17 cellular contexts compared by ENCODE assay signal in the genomic region with DNA sequence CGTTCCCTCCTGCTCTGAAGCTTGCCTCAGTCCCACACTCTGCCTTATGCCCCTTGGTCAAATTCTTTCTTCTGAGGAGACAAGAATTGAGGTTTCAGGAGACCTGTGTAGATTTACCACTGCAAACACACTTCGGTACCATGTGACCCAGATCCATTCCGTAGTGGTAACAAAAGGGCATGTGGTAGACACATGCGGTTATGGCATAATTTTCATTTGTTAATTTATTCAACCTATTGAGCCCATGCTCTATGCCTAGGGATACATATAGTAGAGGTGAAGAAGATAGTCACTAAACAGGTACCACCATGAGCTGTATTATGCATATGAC.
DNase-seq lines count a peak whose midpoint lies in the region; ATAC-seq, FAIRE-seq and TF ChIP-seq lines count a peak whose summit lies in the region.
"Had no signal": no experiment of that assay in that cellular context is flagged by ENCODE, and none has a peak within 500 bp of the region (broad histone marks: within the 10 kb centered on the region; RNA-seq: fewer than 3 reads in every experiment).

No MANE protein-coding gene starts in this region.

- H3K27me3 ChIP-seq in endodermal cell (ENCODE audit: control insufficient read depth, insufficient read depth, low read length, poor library complexity, severe bottlenecking) = no peaks in the 10 kb centered on the region
- H3K27me3 ChIP-seq in body of pancreas = no peaks in the 10 kb centered on the region
- H3K27me3 ChIP-seq in small intestine (ENCODE audit: control insufficient read depth in 2 of 2, insufficient read depth in 2 of 2, low read length in 2 of 2) = no peaks in the 10 kb centered on the region

- no peaks in the 10 kb centered on the region for H3K9me3 Mint-ChIP-seq in endodermal cell

- peaks cover 51% of the 10 kb centered on the region for H3K4me1 Mint-ChIP-seq in endodermal cell
- H3K4me1 Mint-ChIP-seq: IgD-negative memory B cell had no signal

- TF ChIP-seq POLR2A in body of pancreas (IDR thresholded peaks at IDR 0.05) = no peak

- ATAC-seq in sciatic nerve = peak; percentile 18
- no peak for ATAC-seq in body of pancreas
- ATAC-seq: Panc1, Right ventricle myocardium inferior had no signal

- TF ChIP-seq CTCF in endodermal cell (conservative IDR thresholded peaks at IDR 0.05) (no peak), body of pancreas (IDR thresholded peaks at IDR 0.05) (no peak), GM10266 (IDR thresholded peaks at IDR 0.05; ENCODE audit: control insufficient read depth, insufficient read depth, low read depth, missing control alignments) (no peak)

- H3K27ac ChIP-seq in endodermal cell (ENCODE audit: low read depth, low read length) = peak overlapping the region; percentile 27
- H3K27ac ChIP-seq in body of pancreas = no peak overlapping the region
- H3K27ac ChIP-seq in small intestine (ENCODE audit: low read depth in 1 of 2, low read length in 1 of 2) = no peak overlapping the region
- H3K27ac ChIP-seq: GM23248 had no signal

- H3K4me3 Mint-ChIP-seq in endodermal cell = no peak overlapping the region
- H3K4me3 Mint-ChIP-seq: IgD-negative memory B cell had no signal

- intact Hi-C loops in sciatic nerve (cut with DNase I) (no loop called here), body of pancreas (cut with DNase I) (no loop called here)

- H3K9ac ChIP-seq in endodermal cell (ENCODE audit: extremely low read depth, low read length, poor library complexity, severe bottlenecking) = no peak overlapping the region
- H3K9ac ChIP-seq: GM23248 had no signal

- no peaks in the 10 kb centered on the region for H3K27me3 Mint-ChIP-seq in endodermal cell (ENCODE audit: insufficient read depth)
- H3K27me3 Mint-ChIP-seq: IgD-negative memory B cell had no signal

- DNase-seq in NCI-H2029 treated with DMSO at 0.1 percent for 48 hours (lab: John Stamatoyannopoulos, UW) (peak; percentile 15), NCI-H2029 (lab: John Stamatoyannopoulos, UW) (no peak), NCI-H748 (lab: John Stamatoyannopoulos, UW; ENCODE audit: unreplicated experiment) (peak; percentile 82), endodermal cell (no peak), sciatic nerve (ENCODE audit: low spot score) (no peak), body of pancreas (no peak), GM10266 (ENCODE audit: extremely low spot score) (no peak), small intestine (no peak)
- DNase-seq: 8988T, C1 segment of cervical spinal cord, GM23248, NCI-H2081 treated with DMSO at 0.1 percent for 48 hours had no signal

- H3K36me3 ChIP-seq in endodermal cell (ENCODE audit: control insufficient read depth, insufficient read depth, low read length) (no peaks in the 10 kb centered on the region), body of pancreas (replicated peaks in 1 of 2; ENCODE audit: insufficient read depth in 1 of 2, low read depth in 2 of 2) (no peaks in the 10 kb centered on the region), small intestine (ENCODE audit: control insufficient read depth in 2 of 2, insufficient read depth in 2 of 2, low read length in 2 of 2) (no peaks in the 10 kb centered on the region)

- no peaks in the 10 kb centered on the region for H3K36me3 Mint-ChIP-seq in endodermal cell (ENCODE audit: low read depth)
- H3K36me3 Mint-ChIP-seq: IgD-negative memory B cell had no signal

- FAIRE-seq in small intestine (lab: Jason Lieb, UNC) = no peak
- FAIRE-seq: GM12891, GM19239 had no signal

- H3K4me3 ChIP-seq in endodermal cell (ENCODE audit: low read length) (no peak overlapping the region), body of pancreas (no peak overlapping the region), small intestine (ENCODE audit: low read depth in 1 of 2, low read length in 2 of 2) (no peak overlapping the region)
- H3K4me3 ChIP-seq: GM23248 had no signal

- H3K9me3 ChIP-seq in endodermal cell (ENCODE audit: control insufficient read depth, low read length) (no peaks in the 10 kb centered on the region), body of pancreas (no peaks in the 10 kb centered on the region), small intestine (ENCODE audit: control insufficient read depth, low read depth) (no peaks in the 10 kb centered on the region)

- 20 to 75% methylated on average over 1 to 4 of the region's 4 CpGs for WGBS in endodermal cell (ENCODE audit: insufficient coverage in 1 of 2, insufficient read length in 1 of 2), 2 experiments
- WGBS in body of pancreas, 2 donors = 51 to 63% methylated on average over 4 of the region's 4 CpGs
- 32 to 61% (median 47%) methylated on average over 4 of the region's 4 CpGs for WGBS in small intestine, 3 donors

- H3K27ac Mint-ChIP-seq in endodermal cell = no peak overlapping the region
- H3K27ac Mint-ChIP-seq: IgD-negative memory B cell had no signal

- H3K4me1 ChIP-seq in endodermal cell (ENCODE audit: control insufficient read depth, insufficient read depth, low read length) (peaks cover 11% of the 10 kb centered on the region), body of pancreas (peaks cover 5% of the 10 kb centered on the region), small intestine (ENCODE audit: control insufficient read depth in 2 of 2, insufficient read depth in 1 of 2, low read depth in 1 of 2, low read length in 1 of 2) (no peaks in the 10 kb centered on the region)

Comparison
In these comparisons a context has a peak if more than half of its experiments do, and no peak if none do; other contexts are left out.
1. DNase-seq: peak in NCI-H2029 treated with DMSO at 0.1 percent for 48 hours (single experiment) and NCI-H748 (single experiment); none in NCI-H2029 (single experiment), endodermal cell (single experiment), sciatic nerve (single experiment), body of pancreas (0 of 4), GM10266 (single experiment) and small intestine (single experiment).